8 cellular contexts compared by ENCODE assay signal in the genomic region with DNA sequence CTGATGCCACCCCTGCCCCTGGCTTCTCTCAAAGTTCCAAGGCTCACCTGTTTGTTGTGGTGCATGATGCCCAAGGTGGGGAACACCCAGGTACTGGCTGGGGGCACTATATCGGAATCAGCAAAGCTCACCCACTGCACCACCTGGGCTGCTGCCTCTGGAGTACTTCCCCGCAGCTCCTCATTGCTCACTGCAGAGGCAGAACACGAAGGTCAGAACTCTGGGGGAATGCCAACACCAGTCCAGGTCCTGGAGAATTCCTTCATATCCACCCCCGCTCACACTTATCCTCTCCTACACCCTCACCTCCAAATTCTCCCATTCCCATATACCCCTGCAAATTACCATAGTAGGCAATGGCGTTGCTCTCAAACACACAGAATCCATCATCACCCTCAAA. TPM values are rescaled to one million over a fixed set of nuclear protein-coding genes. Genes with fewer than 3 reads are reported as not detected.
DNase-seq lines count a peak whose midpoint lies in the region; ATAC-seq and TF ChIP-seq lines count a peak whose summit lies in the region.
"Not testable (repeated sequence)": the region's sequence is repeated elsewhere in the genome, so short reads cannot be mapped to it uniquely, and the experiment has no call there.

No MANE protein-coding gene starts in this region.

- H3K9me3 ChIP-seq in PC-3 (ENCODE audit: low read length); adipocyte (ENCODE audit: control insufficient read depth, low read length); esophagus muscularis mucosa: not testable (repeated sequence)

- H2AFZ ChIP-seq in PC-3 (ENCODE audit: low read length) = not testable (repeated sequence)

- CTCF ChIA-PET in PC-3 (lab: Charles Lee) = interaction anchor here (1.0 kb wide), 1 partner anchor 29 kb away, joined by 3 read pairs; no protein-coding TSS in a partner anchor
- CTCF ChIA-PET in activated CD4-positive, alpha-beta memory T cell treated with anti-CD3 and anti-CD28 coated beads for 36 hours (lab: Charles Lee) = interaction anchor here (1.7 to 4.4 kb wide), 4 partner anchors 11 to 177 kb away, joined by 5 to 30 read pairs (median 6); no protein-coding TSS in a partner anchor

- H3K27me3 Mint-ChIP-seq in CD14-positive monocyte (ENCODE audit: low read depth in 3 of 3); HFFc6 (ENCODE audit: insufficient read depth); activated CD4-positive, alpha-beta memory T cell treated with anti-CD3 and anti-CD28 coated beads for 36 hours; natural killer cell (ENCODE audit: low read depth in 2 of 2); stimulated activated memory B cell treated with anti-CD40 and anti-IgM and Interleukin-4, amounts not matched to agents 10 μg/mL and 1 μg/mL and 100 μg/mL, for 72 hours: not testable (repeated sequence)

- H3K4me1 ChIP-seq in PC-3 (ENCODE audit: insufficient read depth, low read length) (peaks cover 36% of the 10 kb centered on the region), adipocyte (ENCODE audit: control insufficient read depth, insufficient read depth, low read length) (peaks cover 51% of the 10 kb centered on the region), esophagus muscularis mucosa (peaks cover 41 to 65% (median 62%) of the 10 kb centered on the region in 4 donors)

- H3K4me1 Mint-ChIP-seq in CD14-positive monocyte (peaks cover 50% of the 10 kb centered on the region), HFFc6 (ENCODE audit: low read depth) (peaks cover 68% of the 10 kb centered on the region), natural killer cell (peaks cover 45 to 64% of the 10 kb centered on the region in 2 donors)
- H3K4me1 Mint-ChIP-seq in activated CD4-positive, alpha-beta memory T cell treated with anti-CD3 and anti-CD28 coated beads for 36 hours (ENCODE audit: low read depth) = peaks cover 67% of the 10 kb centered on the region
- peaks cover 67% of the 10 kb centered on the region for H3K4me1 Mint-ChIP-seq in stimulated activated memory B cell treated with anti-CD40 and anti-IgM and Interleukin-4, amounts not matched to agents 10 μg/mL and 1 μg/mL and 100 μg/mL, for 72 hours

- H3F3A ChIP-seq in PC-3 (ENCODE audit: low read length, unreplicated experiment) = not testable (repeated sequence)

- H3K36me3 Mint-ChIP-seq in CD14-positive monocyte = peaks cover 50 to 70% of the 10 kb centered on the region in 2 donors
- H3K36me3 Mint-ChIP-seq in HFFc6 (ENCODE audit: low read depth) = peaks cover 47% of the 10 kb centered on the region
- peaks cover 62% of the 10 kb centered on the region for H3K36me3 Mint-ChIP-seq in activated CD4-positive, alpha-beta memory T cell treated with anti-CD3 and anti-CD28 coated beads for 36 hours
- peaks cover 21% of the 10 kb centered on the region for H3K36me3 Mint-ChIP-seq in natural killer cell
- H3K36me3 Mint-ChIP-seq in stimulated activated memory B cell treated with anti-CD40 and anti-IgM and Interleukin-4, amounts not matched to agents 10 μg/mL and 1 μg/mL and 100 μg/mL, for 72 hours = peaks cover 61% of the 10 kb centered on the region

- not testable (repeated sequence) for TF ChIP-seq EP300 in esophagus muscularis mucosa (IDR thresholded peaks at IDR 0.05)

- H3K9ac ChIP-seq in PC-3 (ENCODE audit: low read length) (peak overlapping the region; percentile 98), adipocyte (ENCODE audit: low read length) (peak overlapping the region; percentile 99)

- H3K9me3 Mint-ChIP-seq in CD14-positive monocyte; HFFc6; activated CD4-positive, alpha-beta memory T cell treated with anti-CD3 and anti-CD28 coated beads for 36 hours; natural killer cell; stimulated activated memory B cell treated with anti-CD40 and anti-IgM and Interleukin-4, amounts not matched to agents 10 μg/mL and 1 μg/mL and 100 μg/mL, for 72 hours: not testable (repeated sequence)

- intact Hi-C loops in CD14-positive monocyte (cut with micrococcal nuclease); PC-3 (cut with micrococcal nuclease); activated CD4-positive, alpha-beta memory T cell treated with anti-CD3 and anti-CD28 coated beads for 36 hours (cut with micrococcal nuclease); esophagus muscularis mucosa (cut with DNase I): not testable (repeated sequence)
- intact Hi-C loops in natural killer cell (cut with micrococcal nuclease) = loop anchor here (5.0 kb wide), 1 partner anchor 136 kb away; a partner anchor contains a TSS

- H3K27me3 ChIP-seq in PC-3 (ENCODE audit: low read length); adipocyte (replicated peaks; ENCODE audit: control insufficient read depth, insufficient read depth, low read length); esophagus muscularis mucosa: not testable (repeated sequence)

- H3K4me2 ChIP-seq in PC-3 (ENCODE audit: low read length) = peak overlapping the region; percentile 80

- peaks cover 61% of the 10 kb centered on the region for H3K36me3 ChIP-seq in PC-3 (ENCODE audit: low read depth, low read length)
- peaks cover 55% of the 10 kb centered on the region for H3K36me3 ChIP-seq in adipocyte (ENCODE audit: control insufficient read depth, insufficient read depth, low read length, severe bottlenecking)
- peaks cover 52 to 73% (median 66%) of the 10 kb centered on the region in 4 donors for H3K36me3 ChIP-seq in esophagus muscularis mucosa

- POLR2A ChIA-PET in PC-3 (lab: Charles Lee; ENCODE audit: unreplicated experiment) = not testable (repeated sequence)
- POLR2A ChIA-PET in activated CD4-positive, alpha-beta memory T cell treated with anti-CD3 and anti-CD28 coated beads for 36 hours (lab: Charles Lee) = interaction anchor here (1.2 kb wide), 1 partner anchor 11 kb away, joined by 3 read pairs; no protein-coding TSS in a partner anchor

- not testable (repeated sequence) for BruUV-seq in PC-3 (replicated peaks; lab: Mats Ljungman, UMichigan)

- H3K27ac Mint-ChIP-seq in CD14-positive monocyte (peak overlapping the region in 4 of 7 donors; percentile 21 to 72 (median 44)), HFFc6 (peak overlapping the region; percentile 58), natural killer cell (peak overlapping the region; percentile 92 to 95)
- H3K27ac Mint-ChIP-seq in activated CD4-positive, alpha-beta memory T cell treated with anti-CD3 and anti-CD28 coated beads for 36 hours = peak overlapping the region; percentile 96
- peak overlapping the region; percentile 98 for H3K27ac Mint-ChIP-seq in stimulated activated memory B cell treated with anti-CD40 and anti-IgM and Interleukin-4, amounts not matched to agents 10 μg/mL and 1 μg/mL and 100 μg/mL, for 72 hours

- peaks cover 95% of the 10 kb centered on the region for H3K79me2 ChIP-seq in PC-3 (ENCODE audit: low read length)

- TF ChIP-seq POLR2A in esophagus muscularis mucosa (IDR thresholded peaks at IDR 0.05; ENCODE audit: low read depth) = not testable (repeated sequence)

- H4K20me1 ChIP-seq in PC-3 (ENCODE audit: low read length) = peaks cover 45% of the 10 kb centered on the region

- not testable (repeated sequence) for TF ChIP-seq CTCF in CD14-positive monocyte (IDR thresholded peaks at IDR 0.05); HFFc6 (IDR thresholded peaks at IDR 0.05); PC-3 (conservative IDR thresholded peaks at IDR 0.05; ENCODE audit: low read depth, low read length); esophagus muscularis mucosa (IDR thresholded peaks at IDR 0.05); natural killer cell (IDR thresholded peaks at IDR 0.05)

- H3K9me2 ChIP-seq in PC-3 (replicated peaks; ENCODE audit: low read length) = not testable (repeated sequence)

- not testable (repeated sequence) for H3K4me3 Mint-ChIP-seq in CD14-positive monocyte
- H3K4me3 Mint-ChIP-seq in HFFc6 (peak overlapping the region; percentile 98), natural killer cell (peak overlapping the region; percentile 99)
- peak overlapping the region; percentile 93 for H3K4me3 Mint-ChIP-seq in activated CD4-positive, alpha-beta memory T cell treated with anti-CD3 and anti-CD28 coated beads for 36 hours
- H3K4me3 Mint-ChIP-seq in stimulated activated memory B cell treated with anti-CD40 and anti-IgM and Interleukin-4, amounts not matched to agents 10 μg/mL and 1 μg/mL and 100 μg/mL, for 72 hours = peak overlapping the region; percentile 62

- H3K4me3 ChIP-seq in PC-3 (ENCODE audit: low read length) (peak overlapping the region; percentile 94), adipocyte (ENCODE audit: low read length) (peak overlapping the region; percentile 94)
- not testable (repeated sequence) for H3K4me3 ChIP-seq in esophagus muscularis mucosa

- not testable (repeated sequence) for DNase-seq in CD14-positive monocyte (ENCODE audit: low spot score); HFFc6; PC-3; activated CD4-positive, alpha-beta memory T cell treated with anti-CD3 and anti-CD28 coated beads for 36 hours; adipocyte (ENCODE audit: low read depth); esophagus muscularis mucosa (ENCODE audit: extremely low spot score); natural killer cell

- H3K27ac ChIP-seq in PC-3 (ENCODE audit: low read length) = not testable (repeated sequence)
- peak overlapping the region in 3 of 4 donors; percentile 14 to 95 (median 84) for H3K27ac ChIP-seq in esophagus muscularis mucosa (replicated peaks in 1 of 4)

- WGBS in esophagus muscularis mucosa = 80% methylated on average over 5 of the region's 5 CpGs

- not testable (repeated sequence) for ATAC-seq in PC-3; natural killer cell; stimulated activated memory B cell treated with anti-CD40 and anti-IgM and Interleukin-4, amounts not matched to agents 10 μg/mL and 1 μg/mL and 100 μg/mL, for 72 hours

RNA-seq across cellular contexts. Expression of a gene that starts 2.2 kb away (rescaled TPM):
- polyA plus RNA-seq in CD14-positive monocyte = 100 to 1,000 TPM; 490 to 491 TPM
- total RNA-seq in HFFc6 (2021; fragmentation: NEBNext Ultra II Directional; extraction: Animal tissue kit (Norgen Biotek cat#: 25700)) = 1,000 to 10,000 TPM; 1,302 to 1,474 (median 1,327) TPM
- 1,577 and 1,815 TPM in 2 replicates for total RNA-seq in PC-3 (2014; rRNA removed)
- 1,000 to 10,000 TPM; 1,956 to 1,989 TPM for total RNA-seq in activated CD4-positive, alpha-beta memory T cell treated with anti-CD3 and anti-CD28 coated beads for 36 hours
- total RNA-seq in esophagus muscularis mucosa = 1,000 to 10,000 TPM; 1,068 to 1,537 (median 1,375) TPM
- total RNA-seq in natural killer cell = 100 to 1,000 TPM; 628 to 754 (median 714) TPM

RNA-seq across cellular contexts. Expression of a gene that starts 19.8 kb away (rescaled TPM):
- polyA plus RNA-seq in CD14-positive monocyte = 1 to 10 TPM; 1.8 to 2.1 TPM
- total RNA-seq in HFFc6 (2021; fragmentation: NEBNext Ultra II Directional; extraction: Animal tissue kit (Norgen Biotek cat#: 25700)) = 10 to 100 TPM; 14.6 to 18.0 (median 16.9) TPM
- 17.8 and 20.6 TPM in 2 replicates for total RNA-seq in PC-3 (2014; rRNA removed)
- total RNA-seq in activated CD4-positive, alpha-beta memory T cell treated with anti-CD3 and anti-CD28 coated beads for 36 hours = 10 to 100 TPM; 32.7 to 34.2 TPM
- total RNA-seq in esophagus muscularis mucosa = 1 to 10 TPM; 4.2 to 8.0 (median 6.0) TPM
- total RNA-seq in natural killer cell = 10 to 100 TPM; 20.0 to 28.9 (median 26.2) TPM

RNA-seq across cellular contexts. Expression of a gene that starts 24.9 kb away (rescaled TPM):
- 100 to 1,000 TPM in 1 of 2 donors, 10 to 100 TPM in 1; 80.0 to 103 TPM for polyA plus RNA-seq in CD14-positive monocyte
- 100 to 1,000 TPM; 426 to 589 (median 452) TPM for total RNA-seq in HFFc6 (2021; fragmentation: NEBNext Ultra II Directional; extraction: Animal tissue kit (Norgen Biotek cat#: 25700))
- 287 and 383 TPM in 2 replicates for total RNA-seq in PC-3 (2014; rRNA removed)
- 10 to 100 TPM; 83.7 to 85.2 TPM for total RNA-seq in activated CD4-positive, alpha-beta memory T cell treated with anti-CD3 and anti-CD28 coated beads for 36 hours
- total RNA-seq in esophagus muscularis mucosa = 1,000 to 10,000 TPM; 1,278 to 2,374 (median 1,866) TPM
- 100 to 1,000 TPM; 623 to 740 (median 677) TPM for total RNA-seq in natural killer cell

RNA-seq across cellular contexts. Expression of a gene that starts 30.2 kb away (rescaled TPM):
- polyA plus RNA-seq in CD14-positive monocyte = 10 to 100 TPM; 14.0 to 17.6 TPM
- 100 to 1,000 TPM in 2 of 6 experiments, 10 to 100 TPM in 4; 89.6 to 106 (median 95.8) TPM for total RNA-seq in HFFc6 (2021; fragmentation: NEBNext Ultra II Directional; extraction: Animal tissue kit (Norgen Biotek cat#: 25700))
- total RNA-seq in PC-3 (2014; rRNA removed) (193 and 259 TPM in 2 replicates), esophagus muscularis mucosa (10 to 100 TPM; 60.2 to 91.4 (median 88.3) TPM), natural killer cell (100 to 1,000 TPM; 254 to 305 (median 259) TPM)
- total RNA-seq in activated CD4-positive, alpha-beta memory T cell treated with anti-CD3 and anti-CD28 coated beads for 36 hours = 100 to 1,000 TPM; 166 to 167 TPM

RNA-seq across cellular contexts. Expression of a gene that starts 41.1 kb away (rescaled TPM):
- 10 to 100 TPM in 1 of 2 donors, 1 to 10 TPM in 1; 7.2 to 10.6 TPM for polyA plus RNA-seq in CD14-positive monocyte
- 10 to 100 TPM; 32.5 to 39.6 (median 36.4) TPM for total RNA-seq in HFFc6 (2021; fragmentation: NEBNext Ultra II Directional; extraction: Animal tissue kit (Norgen Biotek cat#: 25700))
- total RNA-seq in PC-3 (2014; rRNA removed) (32.8 and 50.6 TPM in 2 replicates), esophagus muscularis mucosa (10 to 100 TPM; 27.0 to 33.6 (median 29.0) TPM), natural killer cell (100 to 1,000 TPM; 221 to 233 (median 232) TPM)
- total RNA-seq in activated CD4-positive, alpha-beta memory T cell treated with anti-CD3 and anti-CD28 coated beads for 36 hours = 100 to 1,000 TPM; 113 to 116 TPM

Comparison
In these comparisons a context has a peak if more than half of its experiments do, and no peak if none do; other contexts are left out.
1. H3K27ac Mint-ChIP-seq: peak in every context shown above with its lines; median percentile 98 in stimulated activated memory B cell treated with anti-CD40 and anti-IgM and Interleukin-4, amounts not matched to agents 10 μg/mL and 1 μg/mL and 100 μg/mL, for 72 hours; 96 in activated CD4-positive, alpha-beta memory T cell treated with anti-CD3 and anti-CD28 coated beads for 36 hours; 94 in natural killer cell; 58 in HFFc6; 44 in CD14-positive monocyte.